Comparison of ENCODE assay signal across 8 cellular contexts in the genomic region with DNA sequence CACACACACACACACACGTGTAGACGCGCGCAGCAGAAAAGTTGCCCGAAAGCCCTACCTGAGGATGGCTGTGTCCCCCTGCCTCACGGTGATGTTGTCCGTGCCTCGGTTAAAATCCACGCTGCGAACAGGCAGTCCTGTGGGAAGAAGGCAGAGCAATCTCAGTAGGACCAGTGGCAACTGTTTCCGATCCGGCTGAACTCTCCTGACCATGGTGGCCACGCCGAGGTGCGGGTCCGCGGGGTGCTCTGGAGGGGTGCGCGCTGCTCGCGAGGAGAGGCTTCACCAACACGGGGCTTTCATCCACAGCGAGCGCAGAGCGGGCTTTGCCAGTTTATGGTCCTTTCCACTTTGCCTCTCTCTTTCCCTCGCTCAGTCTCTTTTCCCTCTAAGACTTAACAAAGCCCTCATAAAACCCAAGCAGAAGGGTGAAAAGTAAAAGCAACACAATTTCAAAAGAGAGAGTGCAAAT. TPM values are rescaled to one million over a fixed set of nuclear protein-coding genes. Genes with fewer than 3 reads are reported as not detected.
DNase-seq lines count a peak whose midpoint lies in the region; ATAC-seq and TF ChIP-seq lines count a peak whose summit lies in the region.
"Had no signal": no experiment of that assay in that cellular context is flagged by ENCODE, and none has a peak within 500 bp of the region (broad histone marks: within the 10 kb centered on the region; RNA-seq: fewer than 3 reads in every experiment).

No MANE protein-coding gene starts in this region.

- peak; percentile 56 for ATAC-seq in left lung
- no peak for ATAC-seq in HG03159 (IDR thresholded peaks at IDR 0.05; ENCODE audit: unreplicated experiment)
- no peak for ATAC-seq in GM21619 (IDR thresholded peaks at IDR 0.05; ENCODE audit: unreplicated experiment)

- no peak for TF ChIP-seq CTCF in left lung (IDR thresholded peaks at IDR 0.05)

- intact Hi-C loops in left lung (cut with DNase I), result no loop called here

- H3K27me3 ChIP-seq in duodenal mucosa (ENCODE audit: control insufficient read depth in 1 of 2, insufficient read depth in 2 of 2, low read length in 2 of 2) (peaks cover 0 to 5% of the 10 kb centered on the region in 2 donors), left lung (peaks cover 0 to 7% of the 10 kb centered on the region in 2 donors)

- H3K4me3 ChIP-seq in duodenal mucosa (ENCODE audit: low read depth in 1 of 2, low read length in 2 of 2), result peak overlapping the region; percentile 19 to 34
- peak overlapping the region; percentile 21 to 22 for H3K4me3 ChIP-seq in left lung

- H3K4me1 ChIP-seq in duodenal mucosa (ENCODE audit: control insufficient read depth in 1 of 2, insufficient read depth in 2 of 2, low read length in 2 of 2), result no peaks in the 10 kb centered on the region
- H3K4me1 ChIP-seq in left lung, result no peaks in the 10 kb centered on the region

- peak; percentile 80 for DNase-seq in NCI-H2171 treated with DMSO at 0.1 percent for 48 hours (lab: John Stamatoyannopoulos, UW)
- DNase-seq in left lung, result peak in 1 of 2 donors; percentile 68
- DNase-seq in activated CD4-positive, alpha-beta T cell treated with anti-CD3 and anti-CD28 coated beads for 48 hours, result no peak
- DNase-seq: activated B cell treated with CpG ODN at 0.5 μM for 24 hours had no signal

- H3K9ac ChIP-seq in duodenal mucosa (ENCODE audit: low read depth in 1 of 2, low read length in 2 of 2), result no peak overlapping the region

- H3K27ac ChIP-seq in duodenal mucosa (ENCODE audit: low read depth, low read length) (no peak overlapping the region), left lung (peak overlapping the region in 1 of 2 donors; percentile 13), temporal lobe (ENCODE audit: low read depth, low read length) (peak overlapping the region; percentile 91)

- H3K36me3 ChIP-seq in duodenal mucosa (ENCODE audit: control insufficient read depth in 1 of 2, insufficient read depth in 2 of 2, low read length in 2 of 2) (no peaks in the 10 kb centered on the region), left lung (no peaks in the 10 kb centered on the region)

- H3K9me3 ChIP-seq in duodenal mucosa (ENCODE audit: control insufficient read depth in 1 of 2, low read length in 2 of 2), result no peaks in the 10 kb centered on the region
- H3K9me3 ChIP-seq in left lung, result no peaks in the 10 kb centered on the region

RNA-seq across cellular contexts. Expression of gene LSAMP, which starts 0.4 kb away (rescaled TPM):
- total RNA-seq in left lung (10 to 100 TPM; 26.3 to 27.6 TPM), temporal lobe (97.1 TPM)
